Comparison of ENCODE assay signal across 1 cellular context in genomic region chr2:204453730-204454167, GRCh38.
A peak's percentile ranks its signal among the peaks of the same experiment; 100 is the strongest.
TF ChIP-seq lines count a peak whose summit lies in the region.

No MANE protein-coding gene starts in this region.

TF ChIP-seq in K562, 482 proteins besides CTCF, POLR2A, EP300 and RAD21 (continued from another document):
- TF ChIP-seq VEZF1 (CRISPR knock-in tag; IDR thresholded peaks at IDR 0.05) (0 out of 2 replicates have a peak, but pooled peaks have one; percentile 12), IRF9 (tag; IDR thresholded peaks at IDR 0.05) (0 out of 2 replicates have a peak, but pooled peaks have one; percentile 17), NR4A1 (CRISPR knock-in tag; IDR thresholded peaks at IDR 0.05) (no peak), NR4A1 (tag; IDR thresholded peaks at IDR 0.05) (peak; percentile 58; the same call in 1 of the 2 replicates), ZFPM2 (CRISPR knock-in tag; IDR thresholded peaks at IDR 0.05) (no peak), SAFB (IDR thresholded peaks at IDR 0.05; ENCODE audit: borderline replicate concordance, low read depth, low read length) (no peak), ZBTB9 (CRISPR knock-in tag; IDR thresholded peaks at IDR 0.05) (peak; percentile 65; the same call in 1 of the 2 replicates), DDX20 (tag; IDR thresholded peaks at IDR 0.05; ENCODE audit: low read depth) (no peak), CBX2 (IDR thresholded peaks at IDR 0.05; ENCODE audit: insufficient read depth, low read length, poor library complexity, severe bottlenecking) (no peak), MAZ (CRISPR knock-in tag; conservative IDR thresholded peaks at IDR 0.05 in 1 of 2, IDR thresholded peaks at IDR 0.05 in 1 of 2) (0 out of 4 replicates have a peak, but pooled peaks of 1 of the 2 experiments have one; percentile 42), YY1 (IDR thresholded peaks at IDR 0.05; ENCODE audit: borderline replicate concordance in 1 of 3, control insufficient read depth in 1 of 3, extremely low read depth in 1 of 3, insufficient read depth in 3 of 3, insufficient read length in 1 of 3, insufficient replicate concordance in 2 of 3, low read depth in 1 of 3, low read length in 2 of 3) (no peak), SMAD4 (CRISPR knock-in tag; conservative IDR thresholded peaks at IDR 0.05) (0 out of 2 replicates have a peak, but pooled peaks have one; percentile 40), ZNF592 (IDR thresholded peaks at IDR 0.05) (0 out of 2 replicates have a peak, but pooled peaks have one; percentile 14)
